In genomic region chr3:150184426-150185071, GRCh38 we compare ENCODE assay signal across 8 cellular contexts.
DNase-seq lines count a peak whose midpoint lies in the region; ATAC-seq, FAIRE-seq and TF ChIP-seq lines count a peak whose summit lies in the region.

No MANE protein-coding gene starts in this region.

- no peak overlapping the region for H4K5ac ChIP-seq in H1 (ENCODE audit: insufficient read length, low read depth, low read length)

- no peak overlapping the region for H3K23ac ChIP-seq in H1 (ENCODE audit: insufficient read length)

- TF ChIP-seq POLR2A in H1 (IDR thresholded peaks at IDR 0.05; ENCODE audit: control extremely low read depth in 1 of 2, low read depth in 2 of 2, low read length in 2 of 2) (no peak), ovary (IDR thresholded peaks at IDR 0.05) (no peak)

- CTCF ChIA-PET in H1 (lab: Charles Lee; ENCODE audit: partially characterized antibody), result interaction anchor here (0.6 to 4.1 kb wide), 49 partner anchors 9 to 536 kb away, joined by 3 to 41 read pairs (median 5); partner anchors contain the start of gene PFN2

- H3K4ac ChIP-seq in H1 (replicated peaks; ENCODE audit: insufficient read length, low read depth, low read length), result no peak overlapping the region

- no peak overlapping the region for H3K18ac ChIP-seq in H1 (ENCODE audit: extremely low read depth, low read length)

- 0 out of 2 replicates have a peak overlapping the region, but pooled peaks have one; percentile 86 for H2AFZ ChIP-seq in H1 (ENCODE audit: low read length)

- no peaks in the 10 kb centered on the region for H3K23me2 ChIP-seq in H1 (ENCODE audit: low read depth, low read length)

- no peak overlapping the region for H2BK5ac ChIP-seq in H1 (ENCODE audit: low read depth, low read length)

- H3K4me1 ChIP-seq in H1 (replicated peaks in 1 of 4; ENCODE audit: control insufficient read depth in 3 of 4, insufficient read depth in 4 of 4, low read length in 3 of 4), result peaks cover 0 to 6% (median 0%) of the 10 kb centered on the region in 4 experiments; a peak in 1 of 7 replicates
- no peaks in the 10 kb centered on the region for H3K4me1 ChIP-seq in ovary (ENCODE audit: insufficient read depth)

- FAIRE-seq in H1 (lab: Jason Lieb, UNC), result no peak

- H2BK15ac ChIP-seq in H1 (ENCODE audit: low read length), result no peak overlapping the region

- no peaks in the 10 kb centered on the region for H4K20me1 ChIP-seq in H1 (replicated peaks in 1 of 2; ENCODE audit: control insufficient read depth in 1 of 2, insufficient read depth in 2 of 2, low read length in 2 of 2)

- H3K14ac ChIP-seq in H1 (ENCODE audit: insufficient read length), result no peak overlapping the region

- peak; percentile 6 for ATAC-seq in GM18511 (IDR thresholded peaks at IDR 0.05; ENCODE audit: unreplicated experiment)

- 32% methylated on average over 8 of the region's 8 CpGs; no CpG with 5 or more reads in 1 of the 2 experiments for WGBS in H1 (ENCODE audit: extremely low coverage in 1 of 2, insufficient coverage in 1 of 2, insufficient read length in 1 of 2, insufficient replicate concordance in 2 of 2, low coverage in 1 of 2, low lambda C conversion rate in 2 of 2, missing lambda C conversion rate in 1 of 2), 2 experiments
- 6 to 9% (median 8%) methylated on average over 8 of the region's 8 CpGs for WGBS in ovary, 3 donors

- TF ChIP-seq EP300 in H1 (IDR thresholded peaks at IDR 0.05; ENCODE audit: borderline replicate concordance in 1 of 2, low read depth in 2 of 2, low read length in 2 of 2), result no peak
- no peak for TF ChIP-seq EP300 in ovary (IDR thresholded peaks at IDR 0.05)

- 0 out of 7 replicates have a peak, but pooled peaks cover 0 to 2% (median 0%) of the 10 kb centered on the region in 4 experiments for H3K27me3 ChIP-seq in H1 (replicated peaks in 1 of 4; ENCODE audit: control insufficient read depth in 3 of 4, extremely low read depth in 1 of 4, insufficient read depth in 3 of 4, low read length in 3 of 4)
- H3K27me3 ChIP-seq in ovary, result no peaks in the 10 kb centered on the region

- no peak overlapping the region for H2BK20ac ChIP-seq in H1 (ENCODE audit: low read length)

- POLR2A ChIA-PET in H1 (lab: Charles Lee; ENCODE audit: partially characterized antibody), result interaction anchor here (0.6 to 1.7 kb wide), 10 partner anchors 13 to 251 kb away, joined by 3 to 14 read pairs (median 4); no protein-coding TSS in a partner anchor

- H3K27ac ChIP-seq in H1 (ENCODE audit: low read depth, low read length), result no peak overlapping the region
- H3K27ac ChIP-seq in ovary, result no peak overlapping the region

- H2BK12ac ChIP-seq in H1 (ENCODE audit: low read depth, low read length), result no peak overlapping the region

- H2BK120ac ChIP-seq in H1 (replicated peaks; ENCODE audit: low read depth, low read length), result no peak overlapping the region

- peak overlapping the region; percentile 38 to 78 for H3K4me2 ChIP-seq in H1 (ENCODE audit: insufficient read depth in 1 of 2, low read depth in 2 of 2, low read length in 2 of 2)

- 0 out of 4 replicates have a peak, but pooled peaks cover 0 to 4% of the 10 kb centered on the region in 2 experiments for H3K9me3 ChIP-seq in H1 (ENCODE audit: insufficient read depth in 2 of 2, low read depth in 1 of 2, low read length in 1 of 2)
- H3K9me3 ChIP-seq in ovary, result no peaks in the 10 kb centered on the region

- TF ChIP-seq RAD21 in H1 (IDR thresholded peaks at IDR 0.05 in 1 of 2, conservative IDR thresholded peaks at IDR 0.05 in 1 of 2; ENCODE audit: low read depth in 2 of 2, low read length in 2 of 2), result no peak

- H3K4me3 ChIP-seq in H1 (ENCODE audit: extremely low read depth in 1 of 4, insufficient read depth in 2 of 4, low read depth in 3 of 4, low read length in 4 of 4) (peak overlapping the region in 2 of 4 experiments; percentile 26 to 58; a peak in 3 of 8 replicates), ovary (peak overlapping the region; percentile 25)

- intact Hi-C loops in ovary (cut with DNase I), result loop anchor here (5.0 to 10.0 kb wide), 3 partner anchors 217 to 880 kb away; no protein-coding TSS in a partner anchor

- no peaks in the 10 kb centered on the region for H3K36me3 ChIP-seq in H1 (ENCODE audit: control insufficient read depth in 2 of 4, insufficient read depth in 4 of 4, low read length in 3 of 4)
- no peaks in the 10 kb centered on the region for H3K36me3 ChIP-seq in ovary

- DNase-seq in HuH-7.5 (ENCODE audit: low spot score), result peak; percentile 11
- DNase-seq in H1 (ENCODE audit: low read depth in 1 of 2, low spot score in 2 of 2), result no peak
- DNase-seq in ovary, result no peak
- no peak for DNase-seq in GM13977 (ENCODE audit: low spot score)
- DNase-seq in NCI-H748 treated with DMSO at 0.1 percent for 48 hours (lab: John Stamatoyannopoulos, UW), result no peak
- no peak for DNase-seq in DMS 273 treated with DMSO at 0.1 percent for 48 hours (lab: John Stamatoyannopoulos, UW)
- DNase-seq in activated CD4-positive, CD25-positive, alpha-beta regulatory T cell treated with anti-CD3 and anti-CD28 coated beads, Interleukin-2, amount 50 U/mL, for 72 hours, result no peak

- H2AK5ac ChIP-seq in H1 (ENCODE audit: low read depth, low read length), result no peak overlapping the region

- no peak overlapping the region for H3K56ac ChIP-seq in H1 (replicated peaks; ENCODE audit: insufficient read length, low read depth, low read length)

- in situ Hi-C loops in GM13977 (cut with MboI; ENCODE audit: low pct_unique_long_range_greater_than_20kb, low sequenced_read_pairs, unreplicated experiment), result no loop called here

- H3K79me1 ChIP-seq in H1 (ENCODE audit: low read depth, low read length), result no peaks in the 10 kb centered on the region

- no peak overlapping the region for H3K9ac ChIP-seq in H1 (replicated peaks in 1 of 4; ENCODE audit: extremely low read depth in 1 of 4, low read depth in 3 of 4, low read length in 3 of 4)

- no peaks in the 10 kb centered on the region for H3K79me2 ChIP-seq in H1 (ENCODE audit: control insufficient read depth in 1 of 2, insufficient read depth in 2 of 2, low read length in 2 of 2)

- no peak overlapping the region for H4K91ac ChIP-seq in H1 (replicated peaks; ENCODE audit: insufficient read length, low read length)

- no peak overlapping the region for H4K8ac ChIP-seq in H1 (ENCODE audit: extremely low read depth, insufficient read depth, low read length)

- TF ChIP-seq CTCF in H1 (IDR thresholded peaks at IDR 0.05; ENCODE audit: control extremely low read depth in 1 of 3, insufficient read depth in 1 of 3, low read depth in 1 of 3, low read length in 3 of 3), result no peak
- TF ChIP-seq CTCF in ovary (IDR thresholded peaks at IDR 0.05), result no peak
- TF ChIP-seq CTCF in GM13977 (IDR thresholded peaks at IDR 0.05; ENCODE audit: extremely low read depth, insufficient read depth, missing control alignments), result no peak

TF ChIP-seq in H1, 55 proteins besides CTCF, POLR2A, EP300 and RAD21:
- TF ChIP-seq CHD2 (IDR thresholded peaks at IDR 0.05; ENCODE audit: low read length), result no peak
- no peak for TF ChIP-seq SIRT6 (IDR thresholded peaks at IDR 0.05; ENCODE audit: low read length)
